In genomic region chr19:7636691-7637373, GRCh38 we compare ENCODE assay signal across 1 cellular context.
TF ChIP-seq lines count a peak whose summit lies in the region.

Gene STXBP2 (plus strand): TSS chr19:7637110. CDS start chr19:7637150, 40 bp downstream.

TF ChIP-seq in K562, 482 proteins besides CTCF, POLR2A, EP300 and RAD21 (continued from another document and continues in another):
- no peak for TF ChIP-seq ZBTB26 (CRISPR knock-in tag; IDR thresholded peaks at IDR 0.05)
- TF ChIP-seq CBX1 (IDR thresholded peaks at IDR 0.05; ENCODE audit: low read depth), result peak; percentile 70
- 0 out of 2 replicates have a peak, but pooled peaks have one; percentile 83 for TF ChIP-seq GTF2E2 (tag; IDR thresholded peaks at IDR 0.05)
- TF ChIP-seq ZBTB11 (CRISPR knock-in tag; IDR thresholded peaks at IDR 0.05), result peak in 1 of 3 experiments; percentile 16; a peak in 1 of 6 replicates
- peak in 1 of 2 experiments; percentile 92; a peak in 2 of 4 replicates for TF ChIP-seq MLLT1 (IDR thresholded peaks at IDR 0.05)
- no peak for TF ChIP-seq ZMIZ1 (IDR thresholded peaks at IDR 0.05; ENCODE audit: low read depth in 2 of 2, low read length in 2 of 2)
- peak; percentile 98 for TF ChIP-seq L3MBTL2 (IDR thresholded peaks at IDR 0.05)
- no peak for TF ChIP-seq ZNF165 (CRISPR knock-in tag; IDR thresholded peaks at IDR 0.05; ENCODE audit: borderline replicate concordance)
- no peak for TF ChIP-seq TEAD4 (IDR thresholded peaks at IDR 0.05; ENCODE audit: low read length)
- no peak for TF ChIP-seq TEAD4 (CRISPR knock-in tag; IDR thresholded peaks at IDR 0.05; ENCODE audit: borderline replicate concordance)
- 0 out of 2 replicates have a peak, but pooled peaks have one; percentile 11 for TF ChIP-seq BHLHE40 (IDR thresholded peaks at IDR 0.05; ENCODE audit: low read length)
- TF ChIP-seq ZBTB17 (CRISPR knock-in tag; IDR thresholded peaks at IDR 0.05), result peak; percentile 92
- TF ChIP-seq ELF2 (CRISPR knock-in tag; IDR thresholded peaks at IDR 0.05), result peak; percentile 94
- no peak for TF ChIP-seq NKRF (IDR thresholded peaks at IDR 0.05; ENCODE audit: borderline replicate concordance)
- no peak for TF ChIP-seq U2AF1 (optimal IDR thresholded peaks at IDR 0.05; ENCODE audit: low read depth, low read length)
- TF ChIP-seq ZNF639 (CRISPR knock-in tag; conservative IDR thresholded peaks at IDR 0.05 in 1 of 2, IDR thresholded peaks at IDR 0.05 in 1 of 2), result 0 out of 4 replicates have a peak, but pooled peaks of 1 of the 2 experiments have one; percentile 72
- peak; percentile 95 for TF ChIP-seq ELF1 (tag; IDR thresholded peaks at IDR 0.05)
- TF ChIP-seq ZC3H8 (IDR thresholded peaks at IDR 0.05), result no peak
- no peak for TF ChIP-seq FUS (optimal IDR thresholded peaks at IDR 0.05; ENCODE audit: low read depth, low read length)
- TF ChIP-seq REST (CRISPR knock-in tag; IDR thresholded peaks at IDR 0.05; ENCODE audit: low read depth), result no peak
- no peak for TF ChIP-seq BRD9 (IDR thresholded peaks at IDR 0.05; ENCODE audit: low read depth, partially characterized antibody)
- TF ChIP-seq ZNF589 (CRISPR knock-in tag; IDR thresholded peaks at IDR 0.05; ENCODE audit: low read depth), result no peak
- peak; percentile 17; the same call in 1 of the 2 replicates for TF ChIP-seq ZFX (CRISPR knock-in tag; IDR thresholded peaks at IDR 0.05)
- peak; percentile 34; the same call in 1 of the 2 replicates for TF ChIP-seq RNF2 (IDR thresholded peaks at IDR 0.05)
- TF ChIP-seq STAG1 (CRISPR knock-in tag; IDR thresholded peaks at IDR 0.05; ENCODE audit: borderline replicate concordance), result no peak; the same call in 1 of the 2 replicates
- no peak for TF ChIP-seq SMC3 (conservative IDR thresholded peaks at IDR 0.05; ENCODE audit: insufficient read depth, low read depth, low read length)
